8 cellular contexts compared by ENCODE assay signal in the genomic region with DNA sequence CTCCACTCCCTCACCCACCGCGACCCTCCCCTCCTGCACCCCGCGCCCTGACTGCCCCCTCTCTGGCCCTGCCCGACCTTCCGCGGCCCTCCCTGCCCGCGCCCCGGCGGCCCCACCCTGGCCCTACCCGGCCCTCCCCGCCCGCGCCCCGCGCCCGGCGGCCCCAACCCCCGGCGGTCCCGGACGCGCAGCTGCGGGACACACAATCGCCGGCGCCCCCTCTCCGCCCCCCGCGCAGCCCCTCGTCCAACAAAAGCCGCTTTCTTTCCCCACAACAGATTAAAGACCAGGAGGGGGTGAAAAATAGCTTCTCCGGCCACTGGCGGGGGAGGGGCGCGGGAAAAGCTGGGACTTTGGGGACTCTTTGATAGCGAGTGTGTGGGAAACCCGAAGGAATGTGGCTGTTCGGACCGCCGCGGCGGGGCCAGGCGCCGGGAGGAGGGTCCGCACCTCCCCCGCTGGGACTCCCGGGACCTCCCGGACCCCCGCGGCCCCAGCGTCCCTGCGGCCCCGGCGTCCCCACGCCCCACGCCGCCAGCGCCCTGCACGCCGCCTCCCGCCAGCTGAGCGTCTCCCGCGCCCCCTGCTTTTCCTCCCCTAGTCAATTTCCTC. TPM values are rescaled to one million over a fixed set of nuclear protein-coding genes. Genes with fewer than 3 reads are reported as not detected.
A peak's percentile ranks its signal among the peaks of the same experiment; 100 is the strongest.
DNase-seq lines count a peak whose midpoint lies in the region; ATAC-seq and TF ChIP-seq lines count a peak whose summit lies in the region.

No MANE protein-coding gene starts in this region.

- POLR2A ChIA-PET in WTC11 (lab: Charles Lee): interaction anchor here (0.9 to 1.9 kb wide), 6 partner anchors 9 to 30 kb away, joined by 3 to 17 read pairs (median 4); a partner anchor contains a TSS

- peaks cover 2% of the 10 kb centered on the region; the same call in 1 of the 2 replicates for H3K27me3 Mint-ChIP-seq in WTC11 (ENCODE audit: low read depth)
- H3K27me3 Mint-ChIP-seq in progenitor cell of endocrine pancreas: no peaks in the 10 kb centered on the region

- H3K27ac Mint-ChIP-seq in WTC11 (peak overlapping the region; percentile 93), progenitor cell of endocrine pancreas (peak overlapping the region; percentile 99)

- peaks cover 62% of the 10 kb centered on the region for H3K4me1 Mint-ChIP-seq in WTC11
- H3K4me1 Mint-ChIP-seq in progenitor cell of endocrine pancreas (ENCODE audit: low read depth): peaks cover 49% of the 10 kb centered on the region

- peak; percentile 11; the same call in 1 of the 2 replicates for ATAC-seq in WTC11
- ATAC-seq in heart right ventricle: peak in 7 of 8 donors; percentile 15 to 62 (median 50)
- ATAC-seq in GM18907 (IDR thresholded peaks at IDR 0.05; ENCODE audit: unreplicated experiment): no peak

- H3K36me3 ChIP-seq in DOHH2 (ENCODE audit: control insufficient read depth, low read length) (no peaks in the 10 kb centered on the region), heart right ventricle (no peaks in the 10 kb centered on the region)

- TF ChIP-seq CTCF in DOHH2 (IDR thresholded peaks at IDR 0.05; ENCODE audit: low read depth, low read length, poor library complexity, severe bottlenecking) (no peak), WTC11 (IDR thresholded peaks at IDR 0.05) (no peak), heart right ventricle (IDR thresholded peaks at IDR 0.05) (peak in 1 of 9 donors; percentile 4), progenitor cell of endocrine pancreas (IDR thresholded peaks at IDR 0.05; ENCODE audit: unreplicated experiment) (no peak)

- H3K9me3 Mint-ChIP-seq in WTC11 (no peaks in the 10 kb centered on the region), progenitor cell of endocrine pancreas (ENCODE audit: low read depth) (no peaks in the 10 kb centered on the region)

- CTCF ChIA-PET in WTC11 (lab: Charles Lee): interaction anchor here (0.5 to 4.9 kb wide), 10 partner anchors 12 to 1962 kb away, joined by 3 to 51 read pairs (median 6); no protein-coding TSS in a partner anchor

- H3K36me3 Mint-ChIP-seq in WTC11 (no peaks in the 10 kb centered on the region), progenitor cell of endocrine pancreas (ENCODE audit: insufficient read depth) (no peaks in the 10 kb centered on the region)

- H4K20me1 ChIP-seq in DOHH2 (ENCODE audit: control insufficient read depth, insufficient read depth, low read depth, low read length): no peaks in the 10 kb centered on the region

- no peaks in the 10 kb centered on the region for H3K9me3 ChIP-seq in DOHH2 (ENCODE audit: control insufficient read depth, insufficient read depth, low read length)
- no peaks in the 10 kb centered on the region for H3K9me3 ChIP-seq in heart right ventricle

- H3K9me2 ChIP-seq in DOHH2 (replicated peaks; ENCODE audit: control insufficient read depth, low read length): no peaks in the 10 kb centered on the region

- intact Hi-C loops in heart right ventricle (cut with DNase I): no loop called here

- DNase-seq in WTC11 (ENCODE audit: low spot score) (peak; percentile 58), heart right ventricle (peak; percentile 54 to 57), progenitor cell of endocrine pancreas (ENCODE audit: low spot score, unreplicated experiment) (peak; percentile 73), kidney tubule cell (ENCODE audit: low spot score) (no peak)
- no peak for DNase-seq in activated CD4-positive, CD25-positive, alpha-beta regulatory T cell treated with anti-CD3 and anti-CD28 coated beads, Interleukin-2, amount 50 U/mL, for 72 hours
- DNase-seq in stimulated activated CD4-positive, alpha-beta T cell treated with anti-CD3 and anti-CD28 coated beads, Interleukin-15, amount 100 ng/mL, for 24 hours: no peak

- H3K79me2 ChIP-seq in DOHH2 (ENCODE audit: control insufficient read depth, low read length): no peaks in the 10 kb centered on the region

- 1 to 2% methylated on average over 22 to 66 of the region's 66 CpGs for WGBS in heart right ventricle, 2 donors

- no peak overlapping the region for H3K27ac ChIP-seq in DOHH2 (ENCODE audit: low read depth, low read length)
- peak overlapping the region; percentile 86 to 99 (median 91) for H3K27ac ChIP-seq in heart right ventricle

- H3K4me2 ChIP-seq in DOHH2 (ENCODE audit: low read length): peak overlapping the region; percentile 66

- H3F3A ChIP-seq in DOHH2 (ENCODE audit: control insufficient read depth, insufficient read depth): peaks cover 19% of the 10 kb centered on the region

- H3K27me3 ChIP-seq in DOHH2 (ENCODE audit: control insufficient read depth, low read length) (0 out of 2 replicates have a peak, but pooled peaks cover 4% of the 10 kb centered on the region), heart right ventricle (peaks cover 0 to 32% (median 0%) of the 10 kb centered on the region in 7 donors)

- peak overlapping the region; percentile 78 for H3K4me3 Mint-ChIP-seq in WTC11
- H3K4me3 Mint-ChIP-seq in progenitor cell of endocrine pancreas (ENCODE audit: low read depth): peak overlapping the region; percentile 80

- H3K4me3 ChIP-seq in DOHH2 (ENCODE audit: low read length) (peak overlapping the region; percentile 69), heart right ventricle (peak overlapping the region; percentile 43 to 74 (median 66))

- H3K4me1 ChIP-seq in DOHH2 (ENCODE audit: control insufficient read depth, low read length) (peaks cover 59% of the 10 kb centered on the region), heart right ventricle (peaks cover 7 to 44% (median 25%) of the 10 kb centered on the region in 9 donors)

TF ChIP-seq in WTC11, 78 proteins besides CTCF, POLR2A, EP300 and RAD21:
- TF ChIP-seq, protein P1, sequence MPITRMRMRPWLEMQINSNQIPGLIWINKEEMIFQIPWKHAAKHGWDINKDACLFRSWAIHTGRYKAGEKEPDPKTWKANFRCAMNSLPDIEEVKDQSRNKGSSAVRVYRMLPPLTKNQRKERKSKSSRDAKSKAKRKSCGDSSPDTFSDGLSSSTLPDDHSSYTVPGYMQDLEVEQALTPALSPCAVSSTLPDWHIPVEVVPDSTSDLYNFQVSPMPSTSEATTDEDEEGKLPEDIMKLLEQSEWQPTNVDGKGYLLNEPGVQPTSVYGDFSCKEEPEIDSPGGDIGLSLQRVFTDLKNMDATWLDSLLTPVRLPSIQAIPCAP (CRISPR knock-in tag; IDR thresholded peaks at IDR 0.05): no peak
- TF ChIP-seq ZNF416 (CRISPR knock-in tag; IDR thresholded peaks at IDR 0.05): 0 out of 2 replicates have a peak, but pooled peaks have one; percentile 5
- TF ChIP-seq SMAD4 (CRISPR knock-in tag; IDR thresholded peaks at IDR 0.05): no peak
- TF ChIP-seq ZNF263 (CRISPR knock-in tag; IDR thresholded peaks at IDR 0.05; ENCODE audit: low read depth): no peak
- TF ChIP-seq ZNF423 (CRISPR knock-in tag; IDR thresholded peaks at IDR 0.05): peak; percentile 87

RNA-seq across cellular contexts. Expression of a gene that starts 8.8 kb away (rescaled TPM):
- total RNA-seq in WTC11 (2021) (168 to 278 TPM (median 273 TPM) in 3 replicates), heart right ventricle (100 to 1,000 TPM in 3 of 10 donors, 10 to 100 TPM in 7; 44.7 to 148 (median 83.4) TPM), progenitor cell of endocrine pancreas (420 and 434 TPM in 2 replicates)
- polyA plus RNA-seq in heart right ventricle: 100 to 1,000 TPM in 1 of 2 donors, 10 to 100 TPM in 1; 73.6 to 217 TPM

RNA-seq across cellular contexts. Expression of a gene that starts 37.1 kb away (rescaled TPM):
- total RNA-seq in WTC11 (2021) (4.9 to 5.6 TPM (median 5.4 TPM) in 3 replicates), heart right ventricle (1 to 10 TPM in 1 of 10 donors, under 1 TPM in 8, not detected in 1; 0.04 to 2.3 (median 0.17) TPM), progenitor cell of endocrine pancreas (7.8 and 9.7 TPM in 2 replicates)
- under 1 TPM in 1 of 2 donors, not detected in 1; 0.06 TPM for polyA plus RNA-seq in heart right ventricle

Comparison
In these comparisons a context has a peak if more than half of its experiments do, and no peak if none do; other contexts are left out.
1. DNase-seq: peak in WTC11 (single experiment), heart right ventricle (2 of 2) and progenitor cell of endocrine pancreas (single experiment); none in activated CD4-positive, CD25-positive, alpha-beta regulatory T cell treated with anti-CD3 and anti-CD28 coated beads, Interleukin-2, amount 50 U/mL, for 72 hours (single experiment), kidney tubule cell (single experiment) and stimulated activated CD4-positive, alpha-beta T cell treated with anti-CD3 and anti-CD28 coated beads, Interleukin-15, amount 100 ng/mL, for 24 hours (single experiment).